ENCODE assay signal across 8 cellular contexts in genomic region chr19:41363753-41364545, GRCh38. TPM values are rescaled to one million over a fixed set of nuclear protein-coding genes. Genes with fewer than 3 reads are reported as not detected.
DNase-seq lines count a peak whose midpoint lies in the region; ATAC-seq and TF ChIP-seq lines count a peak whose summit lies in the region.

B9D2 (minus strand) TSS chr19:41364149; CDS start chr19:41363519, 630 bp downstream.

- H3K9me3 ChIP-seq in smooth muscle cell (replicated peaks; ENCODE audit: low read depth) = no peaks in the 10 kb centered on the region

- no peaks in the 10 kb centered on the region for H3K36me3 ChIP-seq in smooth muscle cell (ENCODE audit: low read depth)

- H3K9ac ChIP-seq in smooth muscle cell (ENCODE audit: low read depth) = peak within 1 kb of the TSS; percentile 99

- H2AFZ ChIP-seq in smooth muscle cell (ENCODE audit: low read depth) = peak within 1 kb of the TSS; percentile 82

- POLR2A ChIA-PET in AG04449 (lab: Yijun Ruan, JAX) = interaction anchor here (0.6 to 2.8 kb wide), 2 partner anchors 11 to 137 kb away, joined by 3 to 29 read pairs; partner anchors contain the start of gene TGFB1

- H3K27ac ChIP-seq in smooth muscle cell (ENCODE audit: low read depth) = peak within 1 kb of the TSS; percentile 100

- H3F3A ChIP-seq in smooth muscle cell (ENCODE audit: low read depth) = peaks cover 3% of the 10 kb centered on the region

- no peaks in the 10 kb centered on the region for H3K27me3 ChIP-seq in smooth muscle cell (ENCODE audit: low read depth)

- H4K20me1 ChIP-seq in smooth muscle cell (ENCODE audit: low read depth) = no peaks in the 10 kb centered on the region

- TF ChIP-seq CTCF in AG04449 (IDR thresholded peaks at IDR 0.05; ENCODE audit: insufficient read depth, low read length, missing control alignments) (no peak), WI38 (IDR thresholded peaks at IDR 0.05; ENCODE audit: low read depth, low read length) (no peak), cardiac fibroblast (IDR thresholded peaks at IDR 0.05; ENCODE audit: low read depth, low read length) (no peak), smooth muscle cell (IDR thresholded peaks at IDR 0.05; ENCODE audit: borderline replicate concordance, insufficient read depth, poor library complexity, severe bottlenecking) (no peak)

- WGBS in smooth muscle cell (ENCODE audit: low lambda C conversion rate) = 3% methylated on average over 57 of the region's 57 CpGs

- peak within 1 kb of the TSS; percentile 79 for H3K4me2 ChIP-seq in smooth muscle cell

- peak; percentile 87 for DNase-seq in AG04449 (ENCODE audit: low read depth, low spot score)
- DNase-seq in NCI-H2227 treated with DMSO at 0.1 percent for 48 hours (lab: John Stamatoyannopoulos, UW) = peak; percentile 100
- peak; percentile 99 for DNase-seq in cardiac fibroblast (ENCODE audit: low read depth in 2 of 2)
- DNase-seq in iPS-NIHi7 (ENCODE audit: extremely low spot score) = peak; percentile 96
- DNase-seq in smooth muscle cell (lab: John Stamatoyannopoulos, UW; ENCODE audit: unreplicated experiment) = peak; percentile 99

- CTCF ChIA-PET in AG04449 (lab: Yijun Ruan, JAX) = interaction anchor here (1.2 to 9.7 kb wide), 4 partner anchors 10 to 55 kb away, joined by 3 to 103 read pairs (median 8); partner anchors contain the start of gene TGFB1

- H3K4me1 ChIP-seq in smooth muscle cell (ENCODE audit: low read depth) = peaks cover 5% of the 10 kb centered on the region

- H3K4me3 ChIP-seq in AG04449 (ENCODE audit: low read depth, low read length) (peak within 1 kb of the TSS; percentile 98), WI38 (ENCODE audit: low read depth, low read length) (peak within 1 kb of the TSS; percentile 74), cardiac fibroblast (replicated peaks in 1 of 2; ENCODE audit: low read depth in 2 of 2, low read length in 2 of 2) (peak within 1 kb of the TSS; percentile 75 to 91), smooth muscle cell (peak within 1 kb of the TSS; percentile 78)

- peaks cover 33% of the 10 kb centered on the region for H3K79me2 ChIP-seq in smooth muscle cell (ENCODE audit: low read depth)

- ATAC-seq in GM18907 (IDR thresholded peaks at IDR 0.05; ENCODE audit: unreplicated experiment) = peak; percentile 82
- peak; percentile 80 for ATAC-seq in HG03159 (IDR thresholded peaks at IDR 0.05; ENCODE audit: unreplicated experiment)

RNA-seq across cellular contexts. Expression of gene B9D2, which starts in this region (rescaled TPM):
- 1.6 and 2.1 TPM in 2 replicates for total RNA-seq in smooth muscle cell
- polyA plus RNA-seq in smooth muscle cell = 12.2 and 13.9 TPM in 2 replicates

Comparison
In these comparisons a context has a peak if more than half of its experiments do, and no peak if none do; other contexts are left out.
1. Peak in every context shown above with its lines: DNase-seq, ATAC-seq, H3K4me3 ChIP-seq and H3K27ac ChIP-seq.